8 cellular contexts compared by ENCODE assay signal in genomic region chr16:88810166-88810867, GRCh38. TPM values are rescaled to one million over a fixed set of nuclear protein-coding genes. Genes with fewer than 3 reads are reported as not detected.
DNase-seq lines count a peak whose midpoint lies in the region; ATAC-seq, FAIRE-seq and TF ChIP-seq lines count a peak whose summit lies in the region.

No MANE protein-coding gene starts in this region.

- peaks cover 45% of the 10 kb centered on the region for H3K79me2 ChIP-seq in mammary epithelial cell (ENCODE audit: insufficient read depth, low read length)

- H3K27ac Mint-ChIP-seq in naive thymus-derived CD4-positive, alpha-beta T cell, result peak overlapping the region in 7 of 9 donors; percentile 46 to 95 (median 87)

- H3K9me3 ChIP-seq in mammary epithelial cell (replicated peaks; ENCODE audit: insufficient read depth, low read length), result no peaks in the 10 kb centered on the region
- no peaks in the 10 kb centered on the region for H3K9me3 ChIP-seq in naive thymus-derived CD4-positive, alpha-beta T cell (ENCODE audit: control insufficient read depth in 2 of 3, low read length in 3 of 3)

- peaks cover 27% of the 10 kb centered on the region for H3K4me1 ChIP-seq in mammary epithelial cell (ENCODE audit: insufficient read depth, low read length)
- H3K4me1 ChIP-seq in naive thymus-derived CD4-positive, alpha-beta T cell (ENCODE audit: control insufficient read depth in 2 of 2, insufficient read depth in 2 of 2, low read length in 2 of 2), result peaks cover 8 to 11% of the 10 kb centered on the region in 2 donors

- H3K27ac ChIP-seq in mammary epithelial cell (ENCODE audit: insufficient read depth, low read depth, low read length), result peak overlapping the region; percentile 14
- peak overlapping the region; percentile 84 for H3K27ac ChIP-seq in naive thymus-derived CD4-positive, alpha-beta T cell (ENCODE audit: low read depth, low read length)

- H3K36me3 ChIP-seq in mammary epithelial cell (ENCODE audit: insufficient read depth, low read length), result peaks cover 22% of the 10 kb centered on the region
- H3K36me3 ChIP-seq in naive thymus-derived CD4-positive, alpha-beta T cell (ENCODE audit: control insufficient read depth in 2 of 3, insufficient read depth in 3 of 3, low read length in 3 of 3), result peaks cover 0 to 26% (median 0%) of the 10 kb centered on the region in 3 experiments

- H3K4me3 ChIP-seq in GM12865 (ENCODE audit: low read depth, low read length) (peak overlapping the region; percentile 88), mammary epithelial cell (replicated peaks in 1 of 3; ENCODE audit: insufficient read depth in 1 of 3, low read depth in 2 of 3, low read length in 3 of 3) (peak overlapping the region; percentile 50 to 69 (median 67))
- peak overlapping the region; percentile 97 for H3K4me3 ChIP-seq in naive thymus-derived CD4-positive, alpha-beta T cell (ENCODE audit: low read length)

- no peak for ATAC-seq in naive thymus-derived CD4-positive, alpha-beta T cell
- no peak for ATAC-seq in GM18519 (IDR thresholded peaks at IDR 0.05; ENCODE audit: low FRiP score, unreplicated experiment)

- WGBS in mammary epithelial cell (ENCODE audit: low coverage, missing lambda C conversion rate), result 32% methylated on average over 10 of the region's 11 CpGs

- FAIRE-seq in H54 (lab: Jason Lieb, UNC), result no peak

- H3K27me3 Mint-ChIP-seq in naive thymus-derived CD4-positive, alpha-beta T cell, result no peaks in the 10 kb centered on the region

- no peak for TF ChIP-seq POLR2A in H54 (IDR thresholded peaks at IDR 0.05; ENCODE audit: low read depth, low read length)

- in situ Hi-C loops in mammary epithelial cell (cut with MboI; ENCODE audit: low sequenced_read_pairs in 2 of 2), result loop anchor here (10.0 to 25.0 kb wide), 2 partner anchors 352 to 354 kb away; partner anchors contain the start of gene CDH15 (in 1 of the 2)

- CTCF ChIA-PET in mammary epithelial cell (lab: Charles Lee; ENCODE audit: low non-redundant PET), result no interaction called here
- CTCF ChIA-PET in naive thymus-derived CD4-positive, alpha-beta T cell (lab: Charles Lee), result interaction anchor here (1.0 to 2.7 kb wide), 4 partner anchors 10 to 47 kb away, joined by 3 to 11 read pairs (median 4); partner anchors contain the start of genes GALNS and TRAPPC2L

- H3K9ac ChIP-seq in mammary epithelial cell (ENCODE audit: insufficient read depth, low read length), result peak overlapping the region; percentile 49

- H3K4me3 Mint-ChIP-seq in naive thymus-derived CD4-positive, alpha-beta T cell, result peak overlapping the region; percentile 81 to 99 (median 94)

- peaks cover 2% of the 10 kb centered on the region for H4K20me1 ChIP-seq in mammary epithelial cell (ENCODE audit: insufficient read depth, low read length)

- no peaks in the 10 kb centered on the region for H3K27me3 ChIP-seq in mammary epithelial cell (ENCODE audit: insufficient read depth, low read length)
- H3K27me3 ChIP-seq in naive thymus-derived CD4-positive, alpha-beta T cell (ENCODE audit: control insufficient read depth in 2 of 2, insufficient read depth in 2 of 2, low read length in 2 of 2), result no peaks in the 10 kb centered on the region

- BruUV-seq in mammary epithelial cell (replicated peaks; lab: Mats Ljungman, UMichigan), result no TSS peak

- POLR2A ChIA-PET in naive thymus-derived CD4-positive, alpha-beta T cell (lab: Charles Lee), result interaction anchor here (0.8 to 5.6 kb wide), 6 partner anchors 28 to 724 kb away, joined by 3 to 71 read pairs (median 16); partner anchors contain the start of genes GALNS, PIEZO1 and TRAPPC2L

- H3K4me2 ChIP-seq in mammary epithelial cell (ENCODE audit: insufficient read depth, low read depth, low read length), result peak overlapping the region; percentile 92

- TF ChIP-seq CTCF in GM12865 (IDR thresholded peaks at IDR 0.05; ENCODE audit: insufficient read depth, low read depth, low read length, missing control alignments) (no peak), mammary epithelial cell (conservative IDR thresholded peaks at IDR 0.05 in 1 of 2, IDR thresholded peaks at IDR 0.05 in 1 of 2; ENCODE audit: extremely low read depth in 1 of 2, insufficient read depth in 1 of 2, low read depth in 1 of 2, low read length in 2 of 2) (no peak)

- no peaks in the 10 kb centered on the region for H3K9me3 Mint-ChIP-seq in naive thymus-derived CD4-positive, alpha-beta T cell

- H3K4me1 Mint-ChIP-seq in naive thymus-derived CD4-positive, alpha-beta T cell, result peaks cover 0 to 26% (median 12%) of the 10 kb centered on the region in 7 donors

- intact Hi-C loops in mammary epithelial cell (cut with micrococcal nuclease), result no loop called here
- intact Hi-C loops in naive thymus-derived CD4-positive, alpha-beta T cell (cut with micrococcal nuclease), result loop anchor here in 1 of 2 donors (2.0 to 5.0 kb wide), 4 partner anchors 26 to 697 kb away; partner anchors contain the start of genes CDH15, PIEZO1, SPG7 and ZC3H18

- H2AFZ ChIP-seq in mammary epithelial cell (ENCODE audit: low read depth, low read length), result no peak overlapping the region

- dilution Hi-C loops in mammary epithelial cell (cut with HindIII; ENCODE audit: low sequenced_read_pairs), result no loop called here

- DNase-seq in GM12865 (ENCODE audit: low read depth), result peak; percentile 64
- peak; percentile 41 for DNase-seq in NOMO-1 treated with dmso at 0.1 percent for 144 hours (lab: John Stamatoyannopoulos, UW; ENCODE audit: unreplicated experiment)
- DNase-seq in mammary epithelial cell, result peak; percentile 26
- DNase-seq in naive thymus-derived CD4-positive, alpha-beta T cell, result peak in 1 of 9 donors; percentile 49
- DNase-seq in DMS114 treated with DMSO at 0.1 percent for 48 hours (lab: John Stamatoyannopoulos, UW; ENCODE audit: unreplicated experiment), result no peak
- no peak for DNase-seq in H54 (ENCODE audit: insufficient read length, low spot score)
- no peak for DNase-seq in NCI-H1436 (lab: John Stamatoyannopoulos, UW)

- peaks cover 0 to 4% (median 0%) of the 10 kb centered on the region in 5 donors for H3K36me3 Mint-ChIP-seq in naive thymus-derived CD4-positive, alpha-beta T cell

RNA-seq across cellular contexts. Expression of gene APRT, which starts 1.4 kb away (rescaled TPM):
- 100 to 1,000 TPM in 1 of 2 donors, 10 to 100 TPM in 1; 51.5 to 136 TPM for total RNA-seq in mammary epithelial cell
- polyA plus RNA-seq in mammary epithelial cell, result 145 TPM
- 63.6 TPM for polyA minus RNA-seq in mammary epithelial cell
- total RNA-seq in naive thymus-derived CD4-positive, alpha-beta T cell, result 100 to 1,000 TPM; 134 to 178 (median 161) TPM
- 100 to 1,000 TPM; 446 to 513 TPM for polyA plus RNA-seq in naive thymus-derived CD4-positive, alpha-beta T cell

RNA-seq across cellular contexts. Expression of gene CDT1, which starts 6.7 kb away (rescaled TPM):
- 10 to 100 TPM in 1 of 2 donors, 1 to 10 TPM in 1; 3.5 to 22.0 TPM for total RNA-seq in mammary epithelial cell
- 13.6 TPM for polyA plus RNA-seq in mammary epithelial cell
- polyA minus RNA-seq in mammary epithelial cell, result 20.1 TPM
- 10 to 100 TPM in 1 of 5 experiments, 1 to 10 TPM in 1, under 1 TPM in 2, not detected in 1; 0.35 to 79.2 (median 1.6) TPM for total RNA-seq in naive thymus-derived CD4-positive, alpha-beta T cell
- under 1 TPM; 0.09 to 0.19 TPM for polyA plus RNA-seq in naive thymus-derived CD4-positive, alpha-beta T cell

RNA-seq across cellular contexts. Expression of gene PIEZO1, which starts 25.3 kb away (rescaled TPM):
- 100 to 1,000 TPM; 165 to 215 TPM for total RNA-seq in mammary epithelial cell
- polyA plus RNA-seq in mammary epithelial cell, result 144 TPM
- 339 TPM for polyA minus RNA-seq in mammary epithelial cell
- 100 to 1,000 TPM in 4 of 5 experiments, 10 to 100 TPM in 1; 84.5 to 237 (median 124) TPM for total RNA-seq in naive thymus-derived CD4-positive, alpha-beta T cell
- polyA plus RNA-seq in naive thymus-derived CD4-positive, alpha-beta T cell, result 10 to 100 TPM in 1 of 2 donors, 1 to 10 TPM in 1; 3.6 to 12.2 TPM

RNA-seq across cellular contexts. Expression of gene GALNS, which starts 46.4 kb away (rescaled TPM):
- 10 to 100 TPM; 21.7 to 29.8 TPM for total RNA-seq in mammary epithelial cell
- polyA plus RNA-seq in mammary epithelial cell, result 7.8 TPM
- 14.3 TPM for polyA minus RNA-seq in mammary epithelial cell
- total RNA-seq in naive thymus-derived CD4-positive, alpha-beta T cell, result 10 to 100 TPM; 48.6 to 64.3 (median 57.5) TPM
- 10 to 100 TPM in 1 of 2 donors, 1 to 10 TPM in 1; 9.8 to 11.1 TPM for polyA plus RNA-seq in naive thymus-derived CD4-positive, alpha-beta T cell

RNA-seq across cellular contexts. Expression of gene TRAPPC2L, which starts 46.6 kb away (rescaled TPM):
- total RNA-seq in mammary epithelial cell, result 10 to 100 TPM; 21.5 to 39.9 TPM
- 75.3 TPM for polyA plus RNA-seq in mammary epithelial cell
- polyA minus RNA-seq in mammary epithelial cell, result 22.8 TPM
- 10 to 100 TPM; 32.3 to 73.4 (median 60.1) TPM for total RNA-seq in naive thymus-derived CD4-positive, alpha-beta T cell
- polyA plus RNA-seq in naive thymus-derived CD4-positive, alpha-beta T cell, result 100 to 1,000 TPM in 1 of 2 donors, 10 to 100 TPM in 1; 96.8 to 112 TPM

Comparison
In these comparisons a context has a peak if more than half of its experiments do, and no peak if none do; other contexts are left out.
1. DNase-seq: peak in GM12865 (single experiment), NOMO-1 treated with dmso at 0.1 percent for 144 hours (single experiment) and mammary epithelial cell (single experiment); none in DMS114 treated with DMSO at 0.1 percent for 48 hours (single experiment), H54 (single experiment) and NCI-H1436 (single experiment).
2. Peak in every context shown above with its lines, with median percentiles within 50 percentile points of each other: H3K4me3 ChIP-seq.